Comparison of ENCODE assay signal across 34 cellular contexts in the genomic region with DNA sequence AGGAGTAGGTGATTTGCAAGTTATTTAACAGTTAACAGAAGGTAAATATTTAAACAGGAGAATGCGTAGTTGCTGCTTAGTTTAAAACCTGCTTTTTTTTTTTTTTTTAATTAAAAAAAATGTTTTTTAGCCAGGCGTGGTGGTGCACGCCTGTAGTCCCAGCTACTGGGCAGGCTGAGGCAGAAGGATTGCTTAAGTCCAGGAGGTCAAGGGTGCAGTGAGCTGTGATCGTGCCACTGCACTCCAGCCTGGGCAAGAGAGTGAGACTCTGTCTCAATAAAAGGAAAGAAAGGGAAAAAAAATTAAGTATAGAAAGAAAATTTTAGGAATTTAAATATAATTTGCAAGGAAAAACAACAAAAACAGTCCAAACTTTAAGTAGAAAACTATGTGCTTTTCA.
"Had no signal": no experiment of that assay in that cellular context is flagged by ENCODE, and none has a peak within 500 bp of the region (broad histone marks: within the 10 kb centered on the region; RNA-seq: fewer than 3 reads in every experiment).

No MANE protein-coding gene starts in this region.

- H3K4me3 ChIP-seq: MG63 had no signal

- DNase-seq: Karpas-422, Kasumi-1, MG63, MM.1S, MV-4-11, NCI-H1048, NCI-H1092, NCI-H1092 treated with DMSO at 0.1 percent for 48 hours, NCI-H1105, NCI-H1105 treated with DMSO at 0.1 percent for 48 hours, NCI-H1417, NCI-H1417 treated with DMSO at 0.1 percent for 48 hours, NCI-H1436, NCI-H1436 treated with DMSO at 0.1 percent for 48 hours, NCI-H146, NCI-H1694, NCI-H1694 treated with DMSO at 0.1 percent for 48 hours, NCI-H187, NCI-H187 treated with DMSO at 0.1 percent for 48 hours, NCI-H1930, NCI-H2029, NCI-H2029 treated with DMSO at 0.1 percent for 48 hours, NCI-H2081, NCI-H2081 treated with DMSO at 0.1 percent for 48 hours, NCI-H2107, NCI-H2171, NCI-H2171 treated with DMSO at 0.1 percent for 48 hours, NCI-H2227 treated with DMSO at 0.1 percent for 48 hours, NCI-H226, NCI-H345, NCI-H446, NCI-H446 treated with DMSO at 0.1 percent for 48 hours, NCI-H510A, NCI-H510A treated with DMSO at 0.1 percent for 48 hours had no signal

- H3K27me3 ChIP-seq: MG63 had no signal

- H3K9me3 ChIP-seq: MG63 had no signal

- H3K36me3 ChIP-seq: MG63 had no signal
